Comparison of ENCODE assay signal across 26 cellular contexts in genomic region chr10:100868391-100868790, GRCh38.
"Had no signal": no experiment of that assay in that cellular context is flagged by ENCODE, and none has a peak within 500 bp of the region (broad histone marks: within the 10 kb centered on the region; RNA-seq: fewer than 3 reads in every experiment).

No MANE protein-coding gene starts in this region.

- H3K4me1 ChIP-seq: lower lobe of right lung, psoas muscle, testis had no signal

- H3K27ac ChIP-seq: dorsolateral prefrontal cortex, lower lobe of right lung, ovary, psoas muscle, skin epidermis, spleen, testis, tibial artery had no signal

- H3K9me3 Mint-ChIP-seq: immature natural killer cell; naive B cell; natural killer cell treated with Interleukin-12 subunit alpha and Interleukin-12 subunit beta and Interleukin-15 and Interleukin-18, amount 100 ng/mL, for 72 hours; stimulated activated memory B cell treated with anti-CD40 and anti-IgM and Interleukin-4, amounts not matched to agents 10 μg/mL and 1 μg/mL and 100 μg/mL, for 72 hours; type B pancreatic cell had no signal

- H3K4me1 Mint-ChIP-seq: immature natural killer cell had no signal

- DNase-seq: dorsolateral prefrontal cortex; effector CD4-positive, alpha-beta T cell; hypothalamus; immature natural killer cell; islet precursor cell; kidney glomerular epithelial cell; left colon; left ventricle myocardium superior; lower lobe of right lung; mucosa of descending colon; naive B cell; occipital lobe; ovary; posterior cingulate gyrus; psoas muscle; right cardiac atrium; spleen; stimulated activated CD4-positive, alpha-beta T cell treated with anti-CD3 and anti-CD28 coated beads, Interleukin-4, amount 100 ng/mL, for 4 hours; stimulated activated naive CD8-positive, alpha-beta T cell treated with anti-CD3 and anti-CD28 coated beads, Interleukin-15, Interleukin-2, amounts not matched to agents 100 U/mL and 50 U/mL, for 24 hours; substantia nigra; testis; tibial artery had no signal

- H3K36me3 Mint-ChIP-seq: immature natural killer cell; naive B cell; natural killer cell treated with Interleukin-12 subunit alpha and Interleukin-12 subunit beta and Interleukin-15 and Interleukin-18, amount 100 ng/mL, for 72 hours; stimulated activated memory B cell treated with anti-CD40 and anti-IgM and Interleukin-4, amounts not matched to agents 10 μg/mL and 1 μg/mL and 100 μg/mL, for 72 hours; type B pancreatic cell had no signal

- ATAC-seq: left colon; left ventricle myocardium superior; lower lobe of right lung; mucosa of descending colon; natural killer cell treated with Interleukin-12 subunit alpha and Interleukin-12 subunit beta and Interleukin-15 and Interleukin-18, amount 100 ng/mL, for 72 hours; psoas muscle; right cardiac atrium; stimulated activated memory B cell treated with anti-CD40 and anti-IgM and Interleukin-4, amounts not matched to agents 10 μg/mL and 1 μg/mL and 100 μg/mL, for 72 hours; stimulated activated naive CD8-positive, alpha-beta T cell treated with anti-CD3 and anti-CD28 coated beads, Interleukin-15, Interleukin-2, amounts not matched to agents 100 U/mL and 50 U/mL, for 24 hours had no signal

- H3K27ac Mint-ChIP-seq: immature natural killer cell; naive B cell; natural killer cell treated with Interleukin-12 subunit alpha and Interleukin-12 subunit beta and Interleukin-15 and Interleukin-18, amount 100 ng/mL, for 72 hours; stimulated activated memory B cell treated with anti-CD40 and anti-IgM and Interleukin-4, amounts not matched to agents 10 μg/mL and 1 μg/mL and 100 μg/mL, for 72 hours; type B pancreatic cell had no signal

- H3K4me3 ChIP-seq: dorsolateral prefrontal cortex, lower lobe of right lung, mucosa of descending colon, ovary, psoas muscle, skin epidermis, spleen, testis, tibial artery had no signal

- H3K36me3 ChIP-seq: lower lobe of right lung, ovary, spleen, tibial artery had no signal

- H3K9me3 ChIP-seq: lower lobe of right lung, mucosa of descending colon, ovary, psoas muscle, spleen, testis, tibial artery had no signal

- H3K4me3 Mint-ChIP-seq: immature natural killer cell; naive B cell; natural killer cell treated with Interleukin-12 subunit alpha and Interleukin-12 subunit beta and Interleukin-15 and Interleukin-18, amount 100 ng/mL, for 72 hours; stimulated activated memory B cell treated with anti-CD40 and anti-IgM and Interleukin-4, amounts not matched to agents 10 μg/mL and 1 μg/mL and 100 μg/mL, for 72 hours; type B pancreatic cell had no signal

- H3K27me3 ChIP-seq: ovary, testis had no signal
